In genomic region chr9:13555516-13555915, GRCh38 we compare ENCODE assay signal across 18 cellular contexts.
A peak's percentile ranks its signal among the peaks of the same experiment; 100 is the strongest.
DNase-seq lines count a peak whose midpoint lies in the region; ATAC-seq and TF ChIP-seq lines count a peak whose summit lies in the region.
"Had no signal": no experiment of that assay in that cellular context is flagged by ENCODE, and none has a peak within 500 bp of the region (broad histone marks: within the 10 kb centered on the region; RNA-seq: fewer than 3 reads in every experiment).

No MANE protein-coding gene starts in this region.

- H3K4me1 ChIP-seq in left ventricle myocardium inferior (peaks cover 42% of the 10 kb centered on the region), colonic mucosa (no peaks in the 10 kb centered on the region)
- H3K4me1 ChIP-seq: Caco-2 had no signal

- H3K36me3 ChIP-seq in left ventricle myocardium inferior: no peaks in the 10 kb centered on the region
- H3K36me3 ChIP-seq in colonic mucosa: no peaks in the 10 kb centered on the region
- H3K36me3 ChIP-seq: MG63 had no signal

- H3K4me3 ChIP-seq in left ventricle myocardium inferior: no peak overlapping the region
- H3K4me3 ChIP-seq in colonic mucosa: no peak overlapping the region
- H3K4me3 ChIP-seq: MG63 had no signal

- TF ChIP-seq CTCF in left ventricle myocardium inferior (IDR thresholded peaks at IDR 0.05; ENCODE audit: borderline replicate concordance): no peak
- no peak for TF ChIP-seq CTCF in colonic mucosa (IDR thresholded peaks at IDR 0.05)

- no peak for ATAC-seq in GM19467 (IDR thresholded peaks at IDR 0.05; ENCODE audit: unreplicated experiment)
- ATAC-seq: Panc1, Right ventricle myocardium inferior had no signal

- intact Hi-C loops in left ventricle myocardium inferior (cut with micrococcal nuclease) (no loop called here), cardiac septum (cut with DNase I) (no loop called here), colonic mucosa (cut with DNase I) (no loop called here)

- H3K9me3 ChIP-seq in left ventricle myocardium inferior (replicated peaks): peaks cover 14% of the 10 kb centered on the region
- no peaks in the 10 kb centered on the region for H3K9me3 ChIP-seq in colonic mucosa
- H3K9me3 ChIP-seq: Caco-2, MG63 had no signal

- H3K9ac ChIP-seq in colonic mucosa (ENCODE audit: low read depth in 2 of 2, low read length in 2 of 2): no peak overlapping the region

- H3K27me3 ChIP-seq in left ventricle myocardium inferior (ENCODE audit: low read depth): no peaks in the 10 kb centered on the region
- H3K27me3 ChIP-seq in colonic mucosa: no peaks in the 10 kb centered on the region

- H3K27ac ChIP-seq in left ventricle myocardium inferior (replicated peaks) (peak overlapping the region; percentile 4), colonic mucosa (no peak overlapping the region)

- DNase-seq in left ventricle myocardium inferior (no peak), cardiac septum (ENCODE audit: low spot score) (no peak), NCI-H69 (lab: John Stamatoyannopoulos, UW) (peak; percentile 57), dermis microvascular lymphatic vessel endothelial cell (ENCODE audit: low read depth in 2 of 2) (peak; percentile 65 to 85), MV-4-11 (lab: John Stamatoyannopoulos, UW) (no peak), germinal center (ENCODE audit: low spot score) (no peak), colonic mucosa (no peak)
- DNase-seq: Caco-2, GF-D8, H7, HFFc6, MG63, NCI-H1092, NCI-H1694, NCI-H2171 treated with DMSO at 0.1 percent for 48 hours had no signal

Comparison
In these comparisons a context has a peak if more than half of its experiments do, and no peak if none do; other contexts are left out.
1. DNase-seq: peak in NCI-H69 (single experiment) and dermis microvascular lymphatic vessel endothelial cell (2 of 2); none in left ventricle myocardium inferior (single experiment), cardiac septum (single experiment), MV-4-11 (single experiment), germinal center (single experiment) and colonic mucosa (single experiment).